1 cellular context compared by ENCODE assay signal in genomic region chr20:3452690-3453089, GRCh38.
TF ChIP-seq lines count a peak whose summit lies in the region.

No MANE protein-coding gene starts in this region.

TF ChIP-seq in HepG2, 621 proteins besides CTCF, POLR2A, EP300 and RAD21:
- TF ChIP-seq DNMT3B (CRISPR knock-in tag; conservative IDR thresholded peaks at IDR 0.05) (no peak), ZFAT (CRISPR knock-in tag; conservative IDR thresholded peaks at IDR 0.05) (no peak), ZNF124 (CRISPR knock-in tag; IDR thresholded peaks at IDR 0.05) (no peak), MAFG (CRISPR knock-in tag; IDR thresholded peaks at IDR 0.05) (no peak), PAX8 (CRISPR knock-in tag; IDR thresholded peaks at IDR 0.05; ENCODE audit: borderline replicate concordance) (no peak), TEAD2 (CRISPR knock-in tag; IDR thresholded peaks at IDR 0.05) (no peak), ZNF296 (CRISPR knock-in tag; conservative IDR thresholded peaks at IDR 0.05) (no peak), ISL2 (CRISPR knock-in tag; IDR thresholded peaks at IDR 0.05) (no peak), ZFP36L1 (CRISPR knock-in tag; IDR thresholded peaks at IDR 0.05) (no peak), POGZ (CRISPR knock-in tag; IDR thresholded peaks at IDR 0.05) (no peak), ZNF142 (CRISPR knock-in tag; IDR thresholded peaks at IDR 0.05) (no peak), ZNF670 (CRISPR knock-in tag; IDR thresholded peaks at IDR 0.05; ENCODE audit: borderline replicate concordance) (no peak), TRIM22 (IDR thresholded peaks at IDR 0.05) (no peak), ARNT2 (CRISPR knock-in tag; IDR thresholded peaks at IDR 0.05; ENCODE audit: low read depth) (no peak), ONECUT2 (CRISPR knock-in tag; IDR thresholded peaks at IDR 0.05) (no peak), ZNF382 (CRISPR knock-in tag; IDR thresholded peaks at IDR 0.05; ENCODE audit: borderline replicate concordance) (no peak)
- TF ChIP-seq, protein P1, sequence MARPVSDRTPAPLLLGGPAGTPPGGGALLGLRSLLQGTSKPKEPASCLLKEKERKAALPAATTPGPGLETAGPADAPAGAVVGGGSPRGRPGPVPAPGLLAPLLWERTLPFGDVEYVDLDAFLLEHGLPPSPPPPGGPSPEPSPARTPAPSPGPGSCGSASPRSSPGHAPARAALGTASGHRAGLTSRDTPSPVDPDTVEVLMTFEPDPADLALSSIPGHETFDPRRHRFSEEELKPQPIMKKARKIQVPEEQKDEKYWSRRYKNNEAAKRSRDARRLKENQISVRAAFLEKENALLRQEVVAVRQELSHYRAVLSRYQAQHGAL (CRISPR knock-in tag; IDR thresholded peaks at IDR 0.05; ENCODE audit: not compliant biosample characterization), result no peak
